Comparison of ENCODE assay signal across 7 cellular contexts in genomic region chr12:20616093-20616492, GRCh38.
"Had no signal": no experiment of that assay in that cellular context is flagged by ENCODE, and none has a peak within 500 bp of the region (broad histone marks: within the 10 kb centered on the region; RNA-seq: fewer than 3 reads in every experiment).

No MANE protein-coding gene starts in this region.

- FAIRE-seq: HepG2, HTR-8/SVneo, K562 had no signal

- H3K4me3 ChIP-seq: K562 had no signal

- H3K27me3 Mint-ChIP-seq: IgD-negative memory B cell had no signal

- H3K4me1 Mint-ChIP-seq: IgD-negative memory B cell had no signal

- H3K27ac Mint-ChIP-seq: IgD-negative memory B cell had no signal

- H3K36me3 Mint-ChIP-seq: IgD-negative memory B cell had no signal

- ATAC-seq: HepG2, K562 had no signal

- H3K4me3 Mint-ChIP-seq: IgD-negative memory B cell had no signal

- DNase-seq: IMR-90, KBM-7 had no signal

- H3K27ac ChIP-seq: HL-60 had no signal
